ENCODE assay signal across 40 cellular contexts in genomic region chr6:49546371-49546770, GRCh38. TPM values are rescaled to one million over a fixed set of nuclear protein-coding genes. Genes with fewer than 3 reads are reported as not detected.
"Had no signal": no experiment of that assay in that cellular context is flagged by ENCODE, and none has a peak within 500 bp of the region (broad histone marks: within the 10 kb centered on the region; RNA-seq: fewer than 3 reads in every experiment).

No MANE protein-coding gene starts in this region.

- H3K9me3 Mint-ChIP-seq: activated B cell treated with CpG ODN at 0.5 μM for 24 hours; activated CD4-positive, alpha-beta memory T cell treated with anti-CD3 and anti-CD28 coated beads for 36 hours; activated CD4-positive, alpha-beta T cell treated with anti-CD3 and anti-CD28 coated beads, Interleukin-2, amount 10 ng/mL, durations not matched to agents 24 days and 14 days; activated CD8-positive, alpha-beta T cell treated with anti-CD3 and anti-CD28 coated beads for 36 hours; activated naive CD4-positive, alpha-beta T cell treated with anti-CD3 and anti-CD28 coated beads for 36 hours; activated naive CD8-positive, alpha-beta T cell treated with anti-CD3 and anti-CD28 coated beads, Interleukin-2, amount 10 ng/mL, durations not matched to agents 7 days and 5 days; activated naive CD8-positive, alpha-beta T cell treated with anti-CD3 and anti-CD28 coated beads, Interleukin-2, amount 50 U/mL, for 24 hours; activated T-cell treated with anti-CD3 and anti-CD28 coated beads, Interleukin-2, amount 50 U/mL, for 4 hours; activated T-cell treated with anti-CD3 and anti-CD28 coated beads, Interleukin-2, amount 50 U/mL, for 72 hours; activated T-helper 1 cell treated with anti-CD3 and anti-CD28 coated beads, Interleukin-12 subunit alpha, Interleukin-12 subunit beta, Interleukin-2, Interleukin-4 antibody, amounts not matched to agents 30 ng/mL and 10 ng/mL and 1 ng/mL, durations not matched to agents 14 hours and 24 hours and 36 hours; activated T-helper 17 cell treated with anti-CD3 and anti-CD28 coated beads, Interleukin-2, amount 50 U/mL, for 72 hours; brain; central memory CD8-positive, alpha-beta T cell; T-helper 1 cell treated with Interleukin-12 subunit alpha and Interleukin-12 subunit beta and Interleukin-4 antibody, amounts not matched to agents 30 μg/mL and 1 μg/mL, for 36 hours; T-helper 2 cell treated with Interferon-gamma antibody and Interleukin-4, amounts not matched to agents 5 μg/mL and 100 μg/mL, for 36 hours had no signal

- ATAC-seq: activated CD8-positive, alpha-beta T cell treated with anti-CD3 and anti-CD28 coated beads for 36 hours; activated naive CD8-positive, alpha-beta T cell treated with anti-CD3 and anti-CD28 coated beads, Interleukin-2, amount 50 U/mL, for 24 hours; activated T-cell treated with anti-CD3 and anti-CD28 coated beads, Interleukin-2, amount 50 U/mL, for 4 hours; activated T-cell treated with anti-CD3 and anti-CD28 coated beads, Interleukin-2, amount 50 U/mL, for 72 hours; activated T-helper 17 cell treated with anti-CD3 and anti-CD28 coated beads, Interleukin-2, amount 50 U/mL, for 72 hours had no signal

- H3K4me3 ChIP-seq: ascending aorta, cardiac muscle cell had no signal

- H3K27ac Mint-ChIP-seq: activated B cell treated with CpG ODN at 0.5 μM for 24 hours; activated CD4-positive, alpha-beta memory T cell treated with anti-CD3 and anti-CD28 coated beads for 36 hours; activated CD4-positive, alpha-beta T cell treated with anti-CD3 and anti-CD28 coated beads, Interleukin-2, amount 10 ng/mL, durations not matched to agents 24 days and 14 days; activated CD8-positive, alpha-beta T cell treated with anti-CD3 and anti-CD28 coated beads for 36 hours; activated naive CD4-positive, alpha-beta T cell treated with anti-CD3 and anti-CD28 coated beads for 36 hours; activated naive CD8-positive, alpha-beta T cell; activated naive CD8-positive, alpha-beta T cell treated with anti-CD3 and anti-CD28 coated beads, Interleukin-2, amount 10 ng/mL, durations not matched to agents 7 days and 5 days; activated naive CD8-positive, alpha-beta T cell treated with anti-CD3 and anti-CD28 coated beads, Interleukin-2, amount 50 U/mL, for 24 hours; activated T-cell treated with anti-CD3 and anti-CD28 coated beads, Interleukin-2, amount 50 U/mL, for 72 hours; activated T-helper 1 cell treated with anti-CD3 and anti-CD28 coated beads, Interleukin-12 subunit alpha, Interleukin-12 subunit beta, Interleukin-2, Interleukin-4 antibody, amounts not matched to agents 30 ng/mL and 10 ng/mL and 1 ng/mL, durations not matched to agents 14 hours and 24 hours and 36 hours; activated T-helper 17 cell treated with anti-CD3 and anti-CD28 coated beads, Interleukin-2, amount 50 U/mL, for 72 hours; brain; T-helper 1 cell treated with Interleukin-12 subunit alpha and Interleukin-12 subunit beta and Interleukin-4 antibody, amounts not matched to agents 30 μg/mL and 1 μg/mL, for 36 hours; T-helper 2 cell treated with Interferon-gamma antibody and Interleukin-4, amounts not matched to agents 5 μg/mL and 100 μg/mL, for 36 hours had no signal

- H3K36me3 ChIP-seq: ascending aorta, cardiac muscle cell had no signal

- DNase-seq: activated B cell treated with CpG ODN at 0.5 μM for 24 hours; activated CD4-positive, alpha-beta memory T cell treated with anti-CD3 and anti-CD28 coated beads for 36 hours; activated CD4-positive, alpha-beta T cell treated with anti-CD3 and anti-CD28 coated beads for 4 hours; activated CD4-positive, alpha-beta T cell treated with anti-CD3 and anti-CD28 coated beads, Interleukin-2, amount 10 ng/mL, durations not matched to agents 24 days and 14 days; activated CD4-positive, alpha-beta T cell treated with anti-CD3 and anti-CD28 coated beads, Interleukin-2, amount 50 U/mL, for 1 hour; activated CD4-positive, alpha-beta T cell treated with anti-CD3 and anti-CD28 coated beads, Interleukin-2, amount 50 U/mL, for 4 hours; activated CD4-positive, CD25-positive, alpha-beta regulatory T cell treated with anti-CD3 and anti-CD28 coated beads, Interleukin-2, amount 50 U/mL, for 72 hours; activated CD8-positive, alpha-beta memory T cell treated with anti-CD3 and anti-CD28 coated beads, Interleukin-2, amount 50 U/mL, for 4 hours; activated CD8-positive, alpha-beta T cell treated with anti-CD3 and anti-CD28 coated beads for 36 hours; activated effector memory CD4-positive, alpha-beta T cell treated with anti-CD3 and anti-CD28 coated beads, Interleukin-2, amount 50 U/mL, for 16 hours; activated gamma-delta T cell treated with Interleukin-2 at 50 U/mL for 16 hours; activated naive CD4-positive, alpha-beta T cell; activated naive CD4-positive, alpha-beta T cell treated with anti-CD3 and anti-CD28 coated beads for 36 hours; activated naive CD4-positive, alpha-beta T cell treated with anti-CD3 and anti-CD28 coated beads, Interleukin-2, amount 50 U/mL, for 16 hours; activated naive CD8-positive, alpha-beta T cell treated with anti-CD3 and anti-CD28 coated beads, Interleukin-2, amount 10 ng/mL, durations not matched to agents 7 days and 5 days; activated naive CD8-positive, alpha-beta T cell treated with anti-CD3 and anti-CD28 coated beads, Interleukin-2, amount 50 U/mL, for 24 hours; activated T-cell treated with anti-CD3 and anti-CD28 coated beads for 4 hours; activated T-cell treated with anti-CD3 and anti-CD28 coated beads, Interleukin-2, amount 50 U/mL, for 1 hour; activated T-cell treated with anti-CD3 and anti-CD28 coated beads, Interleukin-2, amount 50 U/mL, for 4 hours; activated T-cell treated with anti-CD3 and anti-CD28 coated beads, Interleukin-2, amount 50 U/mL, for 72 hours; amygdala; anterior cingulate cortex; caudate nucleus; cerebellar nuclear complex; T-helper 1 cell; T-helper 2 cell; T-helper 9 cell had no signal

- H3K36me3 Mint-ChIP-seq: activated CD4-positive, alpha-beta memory T cell treated with anti-CD3 and anti-CD28 coated beads for 36 hours; activated naive CD8-positive, alpha-beta T cell; activated naive CD8-positive, alpha-beta T cell treated with anti-CD3 and anti-CD28 coated beads, Interleukin-2, amount 10 ng/mL, durations not matched to agents 7 days and 5 days; brain had no signal

- H3K27ac ChIP-seq: ascending aorta, cardiac muscle cell, VCaP had no signal

- H3K9me3 ChIP-seq: ascending aorta had no signal

RNA-seq across cellular contexts. Expression of gene C6orf141, which starts 4.1 kb away (rescaled TPM):
- total RNA-seq: activated B cell treated with CpG ODN at 0.5 μM for 24 hours; activated CD4-positive, alpha-beta T cell treated with anti-CD3 and anti-CD28 coated beads, Interleukin-2, amount 10 ng/mL, durations not matched to agents 24 days and 14 days; activated CD8-positive, alpha-beta memory T cell treated with anti-CD3 and anti-CD28 coated beads for 36 hours; activated T-helper 1 cell treated with anti-CD3 and anti-CD28 coated beads, Interleukin-12 subunit alpha, Interleukin-12 subunit beta, Interleukin-2, Interleukin-4 antibody, amounts not matched to agents 30 ng/mL and 10 ng/mL and 1 ng/mL, durations not matched to agents 14 hours and 24 hours and 36 hours; activated T-helper 17 cell treated with anti-CD3 and anti-CD28 coated beads, Interleukin-2, amount 50 U/mL, for 72 hours; ascending aorta; chondrocyte had no signal

RNA-seq across cellular contexts. Expression of gene GLYATL3, which starts 46.6 kb away (rescaled TPM):
- total RNA-seq: activated B cell treated with CpG ODN at 0.5 μM for 24 hours; activated CD4-positive, alpha-beta memory T cell treated with anti-CD3 and anti-CD28 coated beads for 36 hours; activated CD4-positive, alpha-beta T cell treated with anti-CD3 and anti-CD28 coated beads, Interleukin-2, amount 10 ng/mL, durations not matched to agents 24 days and 14 days; activated CD8-positive, alpha-beta memory T cell treated with anti-CD3 and anti-CD28 coated beads for 36 hours; activated CD8-positive, alpha-beta T cell treated with anti-CD3 and anti-CD28 coated beads for 36 hours; activated naive CD4-positive, alpha-beta T cell treated with anti-CD3 and anti-CD28 coated beads for 36 hours; activated naive CD8-positive, alpha-beta T cell treated with anti-CD3 and anti-CD28 coated beads, Interleukin-2, amount 10 ng/mL, durations not matched to agents 7 days and 5 days; activated T-cell treated with anti-CD3 and anti-CD28 coated beads, Interleukin-2, amount 50 U/mL, for 4 hours; activated T-cell treated with anti-CD3 and anti-CD28 coated beads, Interleukin-2, amount 50 U/mL, for 72 hours; activated T-helper 1 cell treated with anti-CD3 and anti-CD28 coated beads, Interleukin-12 subunit alpha, Interleukin-12 subunit beta, Interleukin-2, Interleukin-4 antibody, amounts not matched to agents 30 ng/mL and 10 ng/mL and 1 ng/mL, durations not matched to agents 14 hours and 24 hours and 36 hours; activated T-helper 17 cell treated with anti-CD3 and anti-CD28 coated beads, Interleukin-2, amount 50 U/mL, for 72 hours; ascending aorta; cardiac muscle cell; chondrocyte had no signal
- polyA plus RNA-seq: adipose tissue, cardiac muscle cell had no signal
